Comparison of ENCODE assay signal across 8 cellular contexts in genomic region chr12:64633940-64634337, GRCh38. TPM values are rescaled to one million over a fixed set of nuclear protein-coding genes. Genes with fewer than 3 reads are reported as not detected.
DNase-seq lines count a peak whose midpoint lies in the region; ATAC-seq and TF ChIP-seq lines count a peak whose summit lies in the region.

No MANE protein-coding gene starts in this region.

- no peak overlapping the region for H3K4me2 ChIP-seq in Karpas-422 (ENCODE audit: low read depth, low read length, poor library complexity, severe bottlenecking)

- TF ChIP-seq CTCF in brain microvascular endothelial cell (IDR thresholded peaks at IDR 0.05; ENCODE audit: low read depth, low read length, missing control alignments), result no peak
- no peak for TF ChIP-seq CTCF in endothelial cell (IDR thresholded peaks at IDR 0.05; ENCODE audit: unreplicated experiment)

- no peak overlapping the region for H2AFZ ChIP-seq in Karpas-422 (ENCODE audit: low read length)

- no peak overlapping the region for H3K4me3 Mint-ChIP-seq in endothelial cell (ENCODE audit: unreplicated experiment)

- H3K27me3 ChIP-seq in Karpas-422 (ENCODE audit: low read length) (no peaks in the 10 kb centered on the region), brain microvascular endothelial cell (replicated peaks) (no peaks in the 10 kb centered on the region)

- H3K36me3 Mint-ChIP-seq in endothelial cell (ENCODE audit: low read depth, unreplicated experiment), result peaks cover 23% of the 10 kb centered on the region

- peaks cover 38% of the 10 kb centered on the region for H3K4me1 Mint-ChIP-seq in endothelial cell (ENCODE audit: unreplicated experiment)

- no peak overlapping the region for H3K4me3 ChIP-seq in Karpas-422 (ENCODE audit: low read length)
- no peak overlapping the region for H3K4me3 ChIP-seq in brain microvascular endothelial cell (ENCODE audit: low read depth, low read length)

- peaks cover 60% of the 10 kb centered on the region for H3K4me1 ChIP-seq in Karpas-422 (ENCODE audit: low read length)

- DNase-seq in ELR (ENCODE audit: low read depth) (peak; percentile 72), Karpas-422 (no peak), brain microvascular endothelial cell (peak; percentile 77), myocyte (ENCODE audit: low read depth) (peak; percentile 30), endothelial cell (ENCODE audit: low spot score) (no peak), NCI-H345 (lab: John Stamatoyannopoulos, UW) (no peak)

- ATAC-seq in HG02610 (IDR thresholded peaks at IDR 0.05; ENCODE audit: unreplicated experiment) (no peak), GM18502 (IDR thresholded peaks at IDR 0.05; ENCODE audit: poor library complexity, unreplicated experiment) (no peak)

- no peaks in the 10 kb centered on the region for H3K9me3 ChIP-seq in Karpas-422 (ENCODE audit: low read length)

- H3K36me3 ChIP-seq in Karpas-422 (ENCODE audit: insufficient read depth, low read length) (peaks cover 34% of the 10 kb centered on the region), brain microvascular endothelial cell (replicated peaks) (no peaks in the 10 kb centered on the region)

- H3K27ac Mint-ChIP-seq in endothelial cell (ENCODE audit: unreplicated experiment), result no peak overlapping the region

- H3K9me3 Mint-ChIP-seq in endothelial cell (ENCODE audit: unreplicated experiment), result no peaks in the 10 kb centered on the region

- peaks cover 99% of the 10 kb centered on the region for H3K79me2 ChIP-seq in Karpas-422 (ENCODE audit: low read length)

- in situ Hi-C loops in brain microvascular endothelial cell (cut with HindIII; ENCODE audit: low pct_ligation_motif_present, low sequenced_read_pairs), result no loop called here

- peaks cover 2% of the 10 kb centered on the region for H3K27me3 Mint-ChIP-seq in endothelial cell (ENCODE audit: unreplicated experiment)

- H3K9me2 ChIP-seq in Karpas-422 (replicated peaks; ENCODE audit: insufficient read depth, low read length), result no peaks in the 10 kb centered on the region

- H3K27ac ChIP-seq in Karpas-422 (ENCODE audit: low read length) (peak overlapping the region; percentile 23; the same call in 1 of the 2 replicates), brain microvascular endothelial cell (no peak overlapping the region)

- no peak overlapping the region for H3K9ac ChIP-seq in Karpas-422 (ENCODE audit: low read length)

- no peaks in the 10 kb centered on the region for H4K20me1 ChIP-seq in Karpas-422 (ENCODE audit: insufficient read depth, low read depth, low read length)

RNA-seq across cellular contexts. Expression of gene RASSF3, which starts 23.6 kb away (rescaled TPM):
- 21.5 and 27.4 TPM in 2 replicates for total RNA-seq in Karpas-422 (2014; rRNA removed; shearing (Covaris generic); ENCODE audit: low replicate concordance)
- total RNA-seq in myocyte (32.0 and 36.1 TPM in 2 replicates), endothelial cell (ENCODE audit: unreplicated experiment) (43.5 TPM)
- 29.3 TPM for polyA plus RNA-seq in myocyte (2012)

Comparison
In these comparisons a context has a peak if more than half of its experiments do, and no peak if none do; other contexts are left out.
1. DNase-seq: peak in ELR (single experiment), brain microvascular endothelial cell (single experiment) and myocyte (single experiment); none in Karpas-422 (single experiment), endothelial cell (single experiment) and NCI-H345 (single experiment).